In the genomic region with DNA sequence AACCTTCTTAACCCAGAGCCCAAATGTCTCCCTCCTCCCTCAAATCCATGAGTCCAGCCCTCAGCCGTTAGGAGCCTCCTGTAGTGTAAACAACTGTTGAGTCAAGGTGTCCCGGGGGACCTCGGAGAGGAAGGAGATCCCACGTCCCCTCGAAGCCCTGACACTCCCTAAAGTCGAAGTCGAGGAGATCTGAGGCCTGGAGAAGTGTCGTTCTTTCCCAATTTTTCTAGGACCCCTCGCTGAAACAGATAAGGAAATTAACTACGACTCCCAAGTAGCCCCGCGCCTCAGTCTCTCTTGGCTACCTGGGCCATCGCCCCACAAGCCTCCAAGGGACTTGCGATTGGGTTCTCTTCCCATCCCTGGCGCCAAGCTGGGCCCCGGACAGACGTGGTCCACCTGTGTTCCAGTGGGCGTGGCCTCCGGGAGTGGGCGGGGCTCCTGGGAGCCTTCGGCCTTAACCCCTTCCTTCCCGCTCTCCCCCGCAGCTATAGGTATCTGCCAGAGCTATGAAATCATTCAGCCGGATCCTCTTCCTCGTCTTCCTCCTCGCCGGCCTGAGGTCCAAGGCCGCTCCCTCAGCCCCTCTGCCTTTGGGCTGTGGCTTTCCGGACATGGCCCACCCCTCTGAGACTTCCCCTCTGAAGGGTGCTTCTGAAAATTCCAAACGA, we compare ENCODE assay signal across 12 cellular contexts. TPM values are rescaled to one million over a fixed set of nuclear protein-coding genes. Genes with fewer than 3 reads are reported as not detected.
DNase-seq lines count a peak whose midpoint lies in the region; ATAC-seq and TF ChIP-seq lines count a peak whose summit lies in the region.
"Had no signal": no experiment of that assay in that cellular context is flagged by ENCODE, and none has a peak within 500 bp of the region (broad histone marks: within the 10 kb centered on the region; RNA-seq: fewer than 3 reads in every experiment).

No MANE protein-coding gene starts in this region.

- H3K27me3 ChIP-seq in HUES48 (ENCODE audit: control insufficient read depth, insufficient read depth, low read length), result peaks cover 74% of the 10 kb centered on the region
- H3K27me3 ChIP-seq in WERI-Rb-1 (ENCODE audit: insufficient read depth, low read depth, severe bottlenecking), result no peaks in the 10 kb centered on the region

- H3K27me3 Mint-ChIP-seq in mesothelial cell of epicardium (ENCODE audit: low read depth), result peaks cover 96% of the 10 kb centered on the region

- H3K4me3 Mint-ChIP-seq in mesothelial cell of epicardium, result peak overlapping the region; percentile 40

- DNase-seq in NCI-H187 (lab: John Stamatoyannopoulos, UW) (peak; percentile 80 to 87), NCI-H187 treated with DMSO at 0.1 percent for 48 hours (lab: John Stamatoyannopoulos, UW) (no peak), WERI-Rb-1 (peak; percentile 88), mesothelial cell of epicardium (ENCODE audit: low spot score in 2 of 2, unreplicated experiment in 2 of 2) (peak in 1 of 2 experiments; percentile 49), HCEC 1CT (no peak), AG08395 (ENCODE audit: low spot score) (no peak)
- DNase-seq: erythroblast, NCI-H446 treated with DMSO at 0.1 percent for 48 hours, sigmoid colon had no signal

- H3K9me3 ChIP-seq in HUES48 (ENCODE audit: control insufficient read depth, insufficient read depth, low read length) (no peaks in the 10 kb centered on the region), WERI-Rb-1 (ENCODE audit: severe bottlenecking) (no peaks in the 10 kb centered on the region)
- H3K9me3 ChIP-seq: sigmoid colon had no signal

- no peak overlapping the region for H3K9ac ChIP-seq in HUES48 (ENCODE audit: low read depth, low read length)

- peaks cover 3% of the 10 kb centered on the region for H3K36me3 Mint-ChIP-seq in mesothelial cell of epicardium

- H3K4me1 ChIP-seq in HUES48 (ENCODE audit: control insufficient read depth, insufficient read depth, low read length), result peaks cover 22% of the 10 kb centered on the region

- peak overlapping the region; percentile 43; the same call in 1 of the 2 replicates for H3K4me3 ChIP-seq in HUES48 (ENCODE audit: low read depth, low read length)
- peak overlapping the region; percentile 39 for H3K4me3 ChIP-seq in WERI-Rb-1 (ENCODE audit: low read depth, low read length)
- H3K4me3 ChIP-seq: sigmoid colon had no signal

- TF ChIP-seq CTCF in WERI-Rb-1 (IDR thresholded peaks at IDR 0.05; ENCODE audit: low read depth, low read length), result no peak
- TF ChIP-seq CTCF in mesothelial cell of epicardium (IDR thresholded peaks at IDR 0.05; ENCODE audit: unreplicated experiment), result no peak

- H3K27ac Mint-ChIP-seq in mesothelial cell of epicardium, result no peak overlapping the region

- no peaks in the 10 kb centered on the region for H3K9me3 Mint-ChIP-seq in mesothelial cell of epicardium

- ATAC-seq in GM21526 (IDR thresholded peaks at IDR 0.05; ENCODE audit: low FRiP score, unreplicated experiment), result no peak

- peaks cover 34% of the 10 kb centered on the region for H3K4me1 Mint-ChIP-seq in mesothelial cell of epicardium

- no peak overlapping the region for H3K27ac ChIP-seq in HUES48 (ENCODE audit: low read depth, low read length)
- peak overlapping the region; percentile 43 for H3K27ac ChIP-seq in WERI-Rb-1
- H3K27ac ChIP-seq: sigmoid colon had no signal

- H3K36me3 ChIP-seq in HUES48 (ENCODE audit: control insufficient read depth, insufficient read depth, low read length) (no peaks in the 10 kb centered on the region), WERI-Rb-1 (peaks cover 18% of the 10 kb centered on the region)
- H3K36me3 ChIP-seq: sigmoid colon had no signal

RNA-seq across cellular contexts. Expression of a gene that starts 0.9 kb away (rescaled TPM):
- total RNA-seq in mesothelial cell of epicardium, result not detected in 3 replicates
- total RNA-seq: lung microvascular endothelial cell, sigmoid colon had no signal

RNA-seq across cellular contexts. Expression of a gene that starts 2.8 kb away (rescaled TPM):
- total RNA-seq in mesothelial cell of epicardium, result not detected in 3 replicates
- total RNA-seq: lung microvascular endothelial cell, sigmoid colon had no signal

RNA-seq across cellular contexts. Expression of a gene that starts 15.3 kb away (rescaled TPM):
- 0.34 to 0.45 TPM (median 0.35 TPM) in 3 replicates for total RNA-seq in mesothelial cell of epicardium

RNA-seq across cellular contexts. Expression of a gene that starts 25.6 kb away (rescaled TPM):
- 83.6 to 84.6 TPM (median 83.7 TPM) in 3 replicates for total RNA-seq in mesothelial cell of epicardium

RNA-seq across cellular contexts. Expression of a gene that starts 27.0 kb away (rescaled TPM):
- total RNA-seq in mesothelial cell of epicardium, result 21.4 to 25.6 TPM (median 24.4 TPM) in 3 replicates

Comparison
In these comparisons a context has a peak if more than half of its experiments do, and no peak if none do; other contexts are left out.
1. DNase-seq: peak in NCI-H187 (2 of 2) and WERI-Rb-1 (single experiment); none in NCI-H187 treated with DMSO at 0.1 percent for 48 hours (single experiment), HCEC 1CT (single experiment) and AG08395 (single experiment).